In the genomic region with DNA sequence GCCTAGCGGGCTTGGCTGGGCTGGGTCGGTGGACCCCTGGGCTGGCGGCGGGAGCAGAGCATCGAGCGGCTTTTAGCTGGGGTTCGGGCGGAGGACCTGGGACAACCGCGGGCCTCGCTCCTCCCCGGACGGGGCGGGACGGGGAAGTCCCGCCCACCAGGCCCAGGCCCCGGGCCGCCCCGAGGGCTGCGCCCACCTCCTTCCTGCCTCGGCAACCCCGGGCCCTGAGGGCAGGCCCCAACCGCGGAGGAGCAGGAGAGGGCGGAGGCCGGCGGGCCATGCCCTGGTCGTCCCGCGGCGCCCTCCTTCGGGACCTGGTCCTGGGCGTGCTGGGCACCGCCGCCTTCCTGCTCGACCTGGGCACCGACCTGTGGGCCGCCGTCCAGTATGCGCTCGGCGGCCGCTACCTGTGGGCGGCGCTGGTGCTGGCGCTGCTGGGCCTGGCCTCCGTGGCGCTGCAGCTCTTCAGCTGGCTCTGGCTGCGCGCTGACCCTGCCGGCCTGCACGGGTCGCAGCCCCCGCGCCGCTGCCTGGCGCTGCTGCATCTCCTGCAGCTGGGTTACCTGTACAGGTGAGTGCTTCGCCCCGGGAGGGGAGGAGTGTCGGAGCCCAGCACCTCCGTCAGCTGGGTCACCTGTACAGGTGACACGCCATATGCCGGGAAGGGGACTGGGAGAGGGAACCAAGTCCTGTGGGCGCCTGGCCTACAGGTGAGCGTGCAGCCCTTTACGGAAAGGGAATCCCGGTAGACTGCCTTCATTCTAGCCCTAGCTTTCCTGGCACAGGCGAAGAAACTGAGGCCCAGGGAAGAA, we compare ENCODE assay signal across 7 cellular contexts. TPM values are rescaled to one million over a fixed set of nuclear protein-coding genes. Genes with fewer than 3 reads are reported as not detected.
DNase-seq lines count a peak whose midpoint lies in the region; ATAC-seq and TF ChIP-seq lines count a peak whose summit lies in the region.

A gene with protein sequence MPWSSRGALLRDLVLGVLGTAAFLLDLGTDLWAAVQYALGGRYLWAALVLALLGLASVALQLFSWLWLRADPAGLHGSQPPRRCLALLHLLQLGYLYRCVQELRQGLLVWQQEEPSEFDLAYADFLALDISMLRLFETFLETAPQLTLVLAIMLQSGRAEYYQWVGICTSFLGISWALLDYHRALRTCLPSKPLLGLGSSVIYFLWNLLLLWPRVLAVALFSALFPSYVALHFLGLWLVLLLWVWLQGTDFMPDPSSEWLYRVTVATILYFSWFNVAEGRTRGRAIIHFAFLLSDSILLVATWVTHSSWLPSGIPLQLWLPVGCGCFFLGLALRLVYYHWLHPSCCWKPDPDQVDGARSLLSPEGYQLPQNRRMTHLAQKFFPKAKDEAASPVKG (plus strand): TSS at position 182 of the 812 bp plus-strand sequence. CDS start 97 bp downstream, at position 279.

- H3K27ac Mint-ChIP-seq in mesothelial cell of epicardium, result peak within 1 kb of the TSS; percentile 90

- H3K9me3 Mint-ChIP-seq in mesothelial cell of epicardium, result no peaks in the 10 kb centered on the region

- in situ Hi-C loops in endometrial microvascular endothelial cells (cut with HindIII; ENCODE audit: inconsistent ontology term, low pct_unique_long_range_greater_than_20kb, low sequenced_read_pairs), result no loop called here

- TF ChIP-seq CTCF in mesothelial cell of epicardium (IDR thresholded peaks at IDR 0.05; ENCODE audit: unreplicated experiment), result peak; percentile 28

- peaks cover 6% of the 10 kb centered on the region for H3K36me3 Mint-ChIP-seq in mesothelial cell of epicardium

- no peaks in the 10 kb centered on the region for H3K27me3 Mint-ChIP-seq in mesothelial cell of epicardium (ENCODE audit: low read depth)

- peak; percentile 86 for DNase-seq in NCI-H345 (lab: John Stamatoyannopoulos, UW)
- DNase-seq in activated CD8-positive, alpha-beta memory T cell treated with anti-CD3 and anti-CD28 coated beads, Interleukin-2, amount 50 U/mL, for 1 hour (ENCODE audit: extremely low read depth), result peak; percentile 24
- peak; percentile 60 to 83 for DNase-seq in mesothelial cell of epicardium (ENCODE audit: low spot score in 2 of 2, unreplicated experiment in 2 of 2)
- DNase-seq in stimulated activated CD8-positive, alpha-beta memory T cell treated with anti-CD3 and anti-CD28 coated beads, Interleukin-4, amount 100 ng/mL, for 1 hour (ENCODE audit: low read depth in 2 of 2, low spot score in 1 of 2), result peak; percentile 52 to 60

- H3K4me3 Mint-ChIP-seq in mesothelial cell of epicardium, result peak within 1 kb of the TSS; percentile 73

- ATAC-seq in GM18498 (IDR thresholded peaks at IDR 0.05; ENCODE audit: unreplicated experiment) (peak; percentile 93), HG02938 (IDR thresholded peaks at IDR 0.05; ENCODE audit: unreplicated experiment) (peak; percentile 60)

- H3K4me1 Mint-ChIP-seq in mesothelial cell of epicardium, result peaks cover 24% of the 10 kb centered on the region

RNA-seq across cellular contexts. Expression of the gene that starts here (rescaled TPM):
- total RNA-seq in endometrial microvascular endothelial cells (ENCODE audit: inconsistent ontology term) (14.5 TPM), mesothelial cell of epicardium (13.8 to 14.5 TPM (median 14.4 TPM) in 3 replicates)

Comparison
In these comparisons a context has a peak if more than half of its experiments do, and no peak if none do; other contexts are left out.
1. Peak in every context shown above with its lines: DNase-seq and ATAC-seq.
2. DNase-seq: peak in every context shown above with its lines; median percentile 86 in NCI-H345; 72 in mesothelial cell of epicardium; 56 in stimulated activated CD8-positive, alpha-beta memory T cell treated with anti-CD3 and anti-CD28 coated beads, Interleukin-4, amount 100 ng/mL, for 1 hour; 24 in activated CD8-positive, alpha-beta memory T cell treated with anti-CD3 and anti-CD28 coated beads, Interleukin-2, amount 50 U/mL, for 1 hour.